Comparison of ENCODE assay signal across 8 cellular contexts in genomic region chr16:85136705-85137322, GRCh38. TPM values are rescaled to one million over a fixed set of nuclear protein-coding genes. Genes with fewer than 3 reads are reported as not detected.
A peak's percentile ranks its signal among the peaks of the same experiment; 100 is the strongest.
DNase-seq lines count a peak whose midpoint lies in the region; ATAC-seq and FAIRE-seq lines count a peak whose summit lies in the region.

No MANE protein-coding gene starts in this region.

- H3K36me3 Mint-ChIP-seq in immature natural killer cell, result peaks cover 0 to 6% (median 0%) of the 10 kb centered on the region in 3 donors
- H3K36me3 Mint-ChIP-seq in stimulated activated memory B cell treated with anti-CD40 and anti-IgM and Interleukin-4, amounts not matched to agents 10 μg/mL and 1 μg/mL and 100 μg/mL, for 72 hours, result no peaks in the 10 kb centered on the region

- no peak overlapping the region for H3K27ac Mint-ChIP-seq in immature natural killer cell
- peak overlapping the region; percentile 10 for H3K27ac Mint-ChIP-seq in stimulated activated memory B cell treated with anti-CD40 and anti-IgM and Interleukin-4, amounts not matched to agents 10 μg/mL and 1 μg/mL and 100 μg/mL, for 72 hours

- peaks cover 11 to 24% of the 10 kb centered on the region in 2 donors for H3K4me1 Mint-ChIP-seq in immature natural killer cell
- peaks cover 25% of the 10 kb centered on the region for H3K4me1 Mint-ChIP-seq in stimulated activated memory B cell treated with anti-CD40 and anti-IgM and Interleukin-4, amounts not matched to agents 10 μg/mL and 1 μg/mL and 100 μg/mL, for 72 hours

- ATAC-seq in stimulated activated memory B cell treated with anti-CD40 and anti-IgM and Interleukin-4, amounts not matched to agents 10 μg/mL and 1 μg/mL and 100 μg/mL, for 72 hours, result no peak

- H3K4me3 Mint-ChIP-seq in immature natural killer cell, result peak overlapping the region in 3 of 5 donors; percentile 23 to 35 (median 33)
- H3K4me3 Mint-ChIP-seq in stimulated activated memory B cell treated with anti-CD40 and anti-IgM and Interleukin-4, amounts not matched to agents 10 μg/mL and 1 μg/mL and 100 μg/mL, for 72 hours, result peak overlapping the region; percentile 13

- FAIRE-seq in frontal cortex (lab: Jason Lieb, UNC), result no peak

- H3K27me3 Mint-ChIP-seq in immature natural killer cell (ENCODE audit: low read depth in 3 of 3), result peaks cover 5 to 12% (median 9%) of the 10 kb centered on the region in 3 donors
- H3K27me3 Mint-ChIP-seq in stimulated activated memory B cell treated with anti-CD40 and anti-IgM and Interleukin-4, amounts not matched to agents 10 μg/mL and 1 μg/mL and 100 μg/mL, for 72 hours, result peaks cover 48% of the 10 kb centered on the region

- peaks cover 0 to 2% (median 0%) of the 10 kb centered on the region in 6 donors for H3K9me3 Mint-ChIP-seq in immature natural killer cell
- no peaks in the 10 kb centered on the region for H3K9me3 Mint-ChIP-seq in stimulated activated memory B cell treated with anti-CD40 and anti-IgM and Interleukin-4, amounts not matched to agents 10 μg/mL and 1 μg/mL and 100 μg/mL, for 72 hours

- peak; percentile 35 for DNase-seq in HCEC 1CT
- DNase-seq in astrocyte of the hippocampus (ENCODE audit: low read depth, low spot score), result peak; percentile 46
- DNase-seq in immature natural killer cell, result no peak
- no peak for DNase-seq in frontal cortex (ENCODE audit: low spot score in 2 of 2)
- no peak for DNase-seq in 8988T
- DNase-seq in germinal center (ENCODE audit: low spot score), result no peak
- DNase-seq in OCI-M1 (lab: John Stamatoyannopoulos, UW), result no peak

RNA-seq across cellular contexts. Expression of gene CIBAR2, which starts 24.5 kb away (rescaled TPM):
- under 1 TPM in 1 of 3 donors, not detected in 2; 0.71 TPM for polyA plus RNA-seq in immature natural killer cell
- total RNA-seq in frontal cortex, result 0.41 TPM

Comparison
In these comparisons a context has a peak if more than half of its experiments do, and no peak if none do; other contexts are left out.
1. DNase-seq: peak in HCEC 1CT (single experiment) and astrocyte of the hippocampus (single experiment); none in immature natural killer cell (0 of 3), frontal cortex (0 of 2), 8988T (single experiment), germinal center (single experiment) and OCI-M1 (single experiment).